9 cellular contexts compared by ENCODE assay signal in genomic region chr15:40407343-40407990, GRCh38. TPM values are rescaled to one million over a fixed set of nuclear protein-coding genes. Genes with fewer than 3 reads are reported as not detected.
A peak's percentile ranks its signal among the peaks of the same experiment; 100 is the strongest.
DNase-seq lines count a peak whose midpoint lies in the region; ATAC-seq and TF ChIP-seq lines count a peak whose summit lies in the region.
"Had no signal": no experiment of that assay in that cellular context is flagged by ENCODE, and none has a peak within 500 bp of the region (broad histone marks: within the 10 kb centered on the region; RNA-seq: fewer than 3 reads in every experiment).

No MANE protein-coding gene starts in this region.

- no peak overlapping the region for H3K4me2 ChIP-seq in trophoblast cell (ENCODE audit: low read length)

- peaks cover 20 to 29% of the 10 kb centered on the region in 2 experiments for H3K36me3 ChIP-seq in trophoblast cell (ENCODE audit: control insufficient read depth in 1 of 2, insufficient read depth in 2 of 2, low read length in 2 of 2)

- H3K14ac ChIP-seq in trophoblast cell (ENCODE audit: low read length), result no peak overlapping the region

- no peak overlapping the region for H3K23ac ChIP-seq in trophoblast cell (ENCODE audit: low read length)

- no peak overlapping the region for H2BK120ac ChIP-seq in trophoblast cell (ENCODE audit: insufficient read depth, low read length, poor library complexity)

- no peak overlapping the region for H2AK5ac ChIP-seq in trophoblast cell (ENCODE audit: low read length)

- no peak overlapping the region for H4K91ac ChIP-seq in trophoblast cell (ENCODE audit: low read depth, low read length)

- no peak overlapping the region for H2BK5ac ChIP-seq in trophoblast cell (ENCODE audit: low read depth, low read length, poor library complexity)

- H3K4me3 Mint-ChIP-seq in mesothelial cell of epicardium, result peak overlapping the region; percentile 50

- no peak overlapping the region for H3K9ac ChIP-seq in trophoblast cell (ENCODE audit: low read length)

- no peak overlapping the region for H2BK12ac ChIP-seq in trophoblast cell (ENCODE audit: low read length)

- no peaks in the 10 kb centered on the region for H3K27me3 Mint-ChIP-seq in mesothelial cell of epicardium (ENCODE audit: low read depth)

- no peak overlapping the region for H2AFZ ChIP-seq in trophoblast cell (ENCODE audit: insufficient read depth, low read length, poor library complexity)

- no peak overlapping the region for H4K12ac ChIP-seq in trophoblast cell (ENCODE audit: low read depth, low read length)

- DNase-seq in NB4 (ENCODE audit: low read depth) (peak; percentile 28), mesothelial cell of epicardium (ENCODE audit: low spot score in 2 of 2, unreplicated experiment in 2 of 2) (no peak), SHP77 (lab: John Stamatoyannopoulos, UW) (no peak), trophoblast cell (no peak), iPS-NIHi11 (ENCODE audit: low spot score) (no peak)
- DNase-seq: stimulated activated CD4-positive, alpha-beta T cell treated with anti-CD3 and anti-CD28 coated beads, Interleukin-4, amount 100 ng/mL, for 4 hours had no signal

- H3K27me3 ChIP-seq in trophoblast cell (ENCODE audit: insufficient read depth, low read length), result no peaks in the 10 kb centered on the region

- WGBS in trophoblast cell (ENCODE audit: extremely low coverage, insufficient coverage, insufficient read length), result no CpG with 5 or more reads among the region's 8 CpGs

- H4K8ac ChIP-seq in trophoblast cell (ENCODE audit: low read depth, low read length), result no peak overlapping the region

- no peaks in the 10 kb centered on the region for H3K9me3 Mint-ChIP-seq in mesothelial cell of epicardium

- H3K4me3 ChIP-seq in NB4 (ENCODE audit: low read depth, low read length), result peak overlapping the region; percentile 23
- H3K4me3 ChIP-seq in trophoblast cell (ENCODE audit: low read depth, low read length), result no peak overlapping the region

- H3K79me1 ChIP-seq in trophoblast cell (ENCODE audit: low read length), result peaks cover 3% of the 10 kb centered on the region

- H3K27ac ChIP-seq in trophoblast cell (ENCODE audit: low read depth, low read length), result no peak overlapping the region

- ATAC-seq in GM18517 (IDR thresholded peaks at IDR 0.05; ENCODE audit: unreplicated experiment), result peak; percentile 62
- ATAC-seq in GM21825 (IDR thresholded peaks at IDR 0.05; ENCODE audit: unreplicated experiment), result peak; percentile 51
- ATAC-seq in GM18519 (IDR thresholded peaks at IDR 0.05; ENCODE audit: low FRiP score, unreplicated experiment), result no peak

- peak overlapping the region; percentile 59 for H3K27ac Mint-ChIP-seq in mesothelial cell of epicardium

- H3K9me3 ChIP-seq in trophoblast cell (ENCODE audit: insufficient read depth, low read depth, low read length), result no peaks in the 10 kb centered on the region

- TF ChIP-seq CTCF in NB4 (IDR thresholded peaks at IDR 0.05; ENCODE audit: low read depth, low read length) (no peak), mesothelial cell of epicardium (IDR thresholded peaks at IDR 0.05; ENCODE audit: unreplicated experiment) (no peak)

- peaks cover 20% of the 10 kb centered on the region for H3K4me1 Mint-ChIP-seq in mesothelial cell of epicardium

- peaks cover 23% of the 10 kb centered on the region for H3K36me3 Mint-ChIP-seq in mesothelial cell of epicardium

- no peak overlapping the region for H3K18ac ChIP-seq in trophoblast cell (ENCODE audit: low read length)

- no peak overlapping the region for H3K4ac ChIP-seq in trophoblast cell (ENCODE audit: low read depth, low read length)

- peaks cover 3% of the 10 kb centered on the region for H3K79me2 ChIP-seq in trophoblast cell (ENCODE audit: control insufficient read depth, insufficient read depth, low read length, poor library complexity)

- H3K4me1 ChIP-seq in trophoblast cell (ENCODE audit: control insufficient read depth in 1 of 2, insufficient read depth in 2 of 2, low read length in 2 of 2), result peaks cover 0 to 4% of the 10 kb centered on the region in 2 experiments

- no peak for TF ChIP-seq POLR2A in NB4 (IDR thresholded peaks at IDR 0.05; ENCODE audit: extremely low read depth, insufficient read length)

RNA-seq across cellular contexts. Expression of gene IVD, which starts 1.9 kb away (rescaled TPM):
- 101 to 117 TPM (median 104 TPM) in 3 replicates for total RNA-seq in mesothelial cell of epicardium
- 9.5 and 9.7 TPM in 2 replicates for polyA plus RNA-seq in trophoblast cell (2013)

RNA-seq across cellular contexts. Expression of gene KNSTRN, which starts 24.9 kb away (rescaled TPM):
- 29.9 to 34.6 TPM (median 31.1 TPM) in 3 replicates for total RNA-seq in mesothelial cell of epicardium
- 28.5 and 32.1 TPM in 2 replicates for polyA plus RNA-seq in trophoblast cell (2013)

RNA-seq across cellular contexts. Expression of gene BAHD1, which starts 33.3 kb away (rescaled TPM):
- 23.8 to 25.0 TPM (median 23.9 TPM) in 3 replicates for total RNA-seq in mesothelial cell of epicardium
- 10.8 and 11.1 TPM in 2 replicates for polyA plus RNA-seq in trophoblast cell (2013)

RNA-seq across cellular contexts. Expression of gene DISP2, which starts 49.4 kb away (rescaled TPM):
- 0.57 to 0.76 TPM (median 0.64 TPM) in 3 replicates for total RNA-seq in mesothelial cell of epicardium
- 0.34 and 0.35 TPM in 2 replicates for polyA plus RNA-seq in trophoblast cell (2013)

RNA-seq across cellular contexts. Expression of gene PHGR1, which starts 56.6 kb away (rescaled TPM):
- total RNA-seq in mesothelial cell of epicardium, result 0.93 TPM in 1 of 3 replicates, not detected in the others
- not detected in 2 replicates for polyA plus RNA-seq in trophoblast cell (2013)
